29 cellular contexts compared by ENCODE assay signal in genomic region chr11:117441146-117441975, GRCh38.
"Had no signal": no experiment of that assay in that cellular context is flagged by ENCODE, and none has a peak within 500 bp of the region (broad histone marks: within the 10 kb centered on the region; RNA-seq: fewer than 3 reads in every experiment).

No MANE protein-coding gene starts in this region.

- H3K4me3 ChIP-seq: ascending aorta, K562, SJCRH30, SK-N-MC had no signal

- ATAC-seq: activated CD4-positive, alpha-beta T cell treated with anti-CD3 and anti-CD28 coated beads for 36 hours; activated CD4-positive, CD25-positive, alpha-beta regulatory T cell treated with anti-CD3 and anti-CD28 coated beads, Interleukin-2, amount 50 U/mL, for 24 hours; activated CD8-positive, alpha-beta T cell treated with anti-CD3 and anti-CD28 coated beads, Interleukin-2, amount 10 ng/mL, durations not matched to agents 7 days and 5 days; activated T-cell treated with anti-CD3 and anti-CD28 coated beads, Interleukin-2, amount 50 U/mL, for 4 hours; K562; Panc1 had no signal

- H3K4me1 ChIP-seq: ascending aorta, SJCRH30 had no signal

- H3K27ac ChIP-seq: ascending aorta, SJCRH30, SK-N-MC had no signal

- DNase-seq: activated CD4-positive, alpha-beta T cell treated with anti-CD3 and anti-CD28 coated beads for 36 hours; activated CD4-positive, alpha-beta T cell treated with anti-CD3 and anti-CD28 coated beads, Interleukin-2, amount 10 ng/mL, durations not matched to agents 7 days and 5 days; activated CD4-positive, alpha-beta T cell treated with anti-CD3 and anti-CD28 coated beads, Interleukin-2, amount 50 U/mL, for 48 hours; activated CD8-positive, alpha-beta memory T cell treated with anti-CD3 and anti-CD28 coated beads, Interleukin-2, amount 50 U/mL, for 4 hours; activated CD8-positive, alpha-beta T cell treated with anti-CD3 and anti-CD28 coated beads, Interleukin-2, amount 10 ng/mL, durations not matched to agents 7 days and 5 days; activated gamma-delta T cell treated with Interleukin-2 at 50 U/mL for 16 hours; activated naive CD4-positive, alpha-beta T cell treated with anti-CD3 and anti-CD28 coated beads for 36 hours; activated naive CD8-positive, alpha-beta T cell treated with anti-CD3 and anti-CD28 coated beads for 36 hours; activated T-cell treated with anti-CD3 and anti-CD28 coated beads for 4 hours; activated T-cell treated with anti-CD3 and anti-CD28 coated beads, Interleukin-2, amount 50 U/mL, for 4 hours; amniotic stem cell; cerebellar nuclear complex; NCI-H1092 treated with DMSO at 0.1 percent for 48 hours; NCI-H1417 treated with DMSO at 0.1 percent for 48 hours; NCI-H187 treated with DMSO at 0.1 percent for 48 hours; NCI-H2081; NCI-H2171 treated with DMSO at 0.1 percent for 48 hours; NCI-H2227 treated with DMSO at 0.1 percent for 48 hours; NCI-H446; NCI-H524; SHP77; SJCRH30 had no signal

- H3K27me3 ChIP-seq: ascending aorta, SJCRH30 had no signal

- H3K4me3 Mint-ChIP-seq: activated CD4-positive, alpha-beta T cell treated with anti-CD3 and anti-CD28 coated beads for 36 hours; activated CD4-positive, alpha-beta T cell treated with anti-CD3 and anti-CD28 coated beads, Interleukin-2, amount 10 ng/mL, durations not matched to agents 7 days and 5 days; activated CD8-positive, alpha-beta T cell treated with anti-CD3 and anti-CD28 coated beads, Interleukin-2, amount 10 ng/mL, durations not matched to agents 7 days and 5 days; activated naive CD4-positive, alpha-beta T cell treated with anti-CD3 and anti-CD28 coated beads for 36 hours; activated naive CD8-positive, alpha-beta T cell treated with anti-CD3 and anti-CD28 coated beads for 36 hours; activated T-cell treated with anti-CD3 and anti-CD28 coated beads, Interleukin-2, amount 50 U/mL, for 4 hours; activated T-helper 1 cell treated with anti-CD3 and anti-CD28 coated beads, Interleukin-12 subunit alpha, Interleukin-12 subunit beta, Interleukin-2, Interleukin-4 antibody, amounts not matched to agents 30 ng/mL and 10 ng/mL and 1 ng/mL, durations not matched to agents 14 hours and 24 hours and 36 hours; T-helper 2 cell treated with Interferon-gamma antibody and Interleukin-4, amounts not matched to agents 5 μg/mL and 100 μg/mL, for 36 hours had no signal

- H3K27ac Mint-ChIP-seq: activated CD4-positive, alpha-beta T cell treated with anti-CD3 and anti-CD28 coated beads for 36 hours; activated CD4-positive, alpha-beta T cell treated with anti-CD3 and anti-CD28 coated beads, Interleukin-2, amount 10 ng/mL, durations not matched to agents 7 days and 5 days; activated CD8-positive, alpha-beta T cell treated with anti-CD3 and anti-CD28 coated beads, Interleukin-2, amount 10 ng/mL, durations not matched to agents 7 days and 5 days; activated naive CD4-positive, alpha-beta T cell treated with anti-CD3 and anti-CD28 coated beads for 36 hours; activated naive CD8-positive, alpha-beta T cell treated with anti-CD3 and anti-CD28 coated beads for 36 hours; activated T-helper 1 cell treated with anti-CD3 and anti-CD28 coated beads, Interleukin-12 subunit alpha, Interleukin-12 subunit beta, Interleukin-2, Interleukin-4 antibody, amounts not matched to agents 30 ng/mL and 10 ng/mL and 1 ng/mL, durations not matched to agents 14 hours and 24 hours and 36 hours; T-helper 2 cell treated with Interferon-gamma antibody and Interleukin-4, amounts not matched to agents 5 μg/mL and 100 μg/mL, for 36 hours had no signal

- H3K36me3 ChIP-seq: ascending aorta, SJCRH30 had no signal

- H3K9me3 Mint-ChIP-seq: activated CD4-positive, alpha-beta T cell treated with anti-CD3 and anti-CD28 coated beads, Interleukin-2, amount 10 ng/mL, durations not matched to agents 7 days and 5 days; activated naive CD4-positive, alpha-beta T cell treated with anti-CD3 and anti-CD28 coated beads for 36 hours; activated naive CD8-positive, alpha-beta T cell treated with anti-CD3 and anti-CD28 coated beads for 36 hours; activated T-cell treated with anti-CD3 and anti-CD28 coated beads, Interleukin-2, amount 50 U/mL, for 4 hours; activated T-helper 1 cell treated with anti-CD3 and anti-CD28 coated beads, Interleukin-12 subunit alpha, Interleukin-12 subunit beta, Interleukin-2, Interleukin-4 antibody, amounts not matched to agents 30 ng/mL and 10 ng/mL and 1 ng/mL, durations not matched to agents 14 hours and 24 hours and 36 hours; T-helper 2 cell treated with Interferon-gamma antibody and Interleukin-4, amounts not matched to agents 5 μg/mL and 100 μg/mL, for 36 hours had no signal

- H3K9me3 ChIP-seq: ascending aorta, SJCRH30 had no signal

- H3K4me1 Mint-ChIP-seq: activated CD4-positive, alpha-beta T cell treated with anti-CD3 and anti-CD28 coated beads for 36 hours; activated CD4-positive, alpha-beta T cell treated with anti-CD3 and anti-CD28 coated beads, Interleukin-2, amount 10 ng/mL, durations not matched to agents 7 days and 5 days; activated naive CD8-positive, alpha-beta T cell treated with anti-CD3 and anti-CD28 coated beads for 36 hours had no signal

- H3K36me3 Mint-ChIP-seq: activated naive CD8-positive, alpha-beta T cell treated with anti-CD3 and anti-CD28 coated beads for 36 hours had no signal
